ENCODE assay signal across 29 cellular contexts in the genomic region with DNA sequence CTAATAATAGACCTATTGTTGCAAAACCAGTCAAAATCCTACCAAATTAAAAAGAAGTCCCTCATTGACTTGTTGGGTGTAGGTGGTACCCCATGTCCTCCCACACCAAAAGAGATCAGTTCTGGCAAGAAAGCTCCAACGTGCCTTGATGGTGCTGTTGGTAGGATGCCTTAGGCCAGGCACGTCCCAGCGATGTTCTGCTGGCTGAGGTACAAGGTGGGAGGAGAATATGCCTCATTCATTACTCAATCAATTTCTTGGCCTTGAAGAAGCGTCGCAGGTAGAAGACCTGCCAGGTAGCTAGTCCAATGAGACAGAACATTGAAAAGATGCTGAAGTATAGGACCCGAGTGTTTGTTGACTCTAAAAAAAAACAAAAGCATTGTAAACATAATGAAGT. TPM values are rescaled to one million over a fixed set of nuclear protein-coding genes. Genes with fewer than 3 reads are reported as not detected.
DNase-seq lines count a peak whose midpoint lies in the region; ATAC-seq and TF ChIP-seq lines count a peak whose summit lies in the region.
"Had no signal": no experiment of that assay in that cellular context is flagged by ENCODE, and none has a peak within 500 bp of the region (broad histone marks: within the 10 kb centered on the region; RNA-seq: fewer than 3 reads in every experiment).

No MANE protein-coding gene starts in this region.

- WGBS in endodermal cell (ENCODE audit: insufficient coverage in 1 of 2, insufficient read length in 1 of 2), 2 experiments = 90 to 96% methylated on average over 1 to 6 of the region's 6 CpGs

- no peaks in the 10 kb centered on the region for H3K9me3 ChIP-seq in CD8-positive, alpha-beta T cell (ENCODE audit: low read length)
- H3K9me3 ChIP-seq in endodermal cell (ENCODE audit: control insufficient read depth, low read length) (peaks cover 18% of the 10 kb centered on the region), mucosa of stomach (ENCODE audit: control insufficient read depth, low read length) (no peaks in the 10 kb centered on the region)
- H3K9me3 ChIP-seq: left lung, sigmoid colon, SJCRH30, upper lobe of right lung had no signal

- H3K27ac Mint-ChIP-seq in CD8-positive, alpha-beta T cell = peak overlapping the region; percentile 16
- H3K27ac Mint-ChIP-seq in endodermal cell = peak overlapping the region; percentile 61
- H3K27ac Mint-ChIP-seq in chondrocyte (ENCODE audit: unreplicated experiment) = no peak overlapping the region
- H3K27ac Mint-ChIP-seq: activated CD4-positive, alpha-beta T cell treated with anti-CD3 and anti-CD28 coated beads, Interleukin-2, amount 10 ng/mL, durations not matched to agents 7 days and 5 days; activated CD8-positive, alpha-beta memory T cell treated with anti-CD3 and anti-CD28 coated beads, Interleukin-2, amount 10 ng/mL, durations not matched to agents 7 days and 5 days; activated naive CD4-positive, alpha-beta T cell treated with anti-CD3 and anti-CD28 coated beads for 36 hours had no signal

- no peaks in the 10 kb centered on the region for H3K27me3 Mint-ChIP-seq in CD8-positive, alpha-beta T cell (ENCODE audit: low read depth)
- no peaks in the 10 kb centered on the region for H3K27me3 Mint-ChIP-seq in endodermal cell (ENCODE audit: insufficient read depth)
- no peaks in the 10 kb centered on the region for H3K27me3 Mint-ChIP-seq in chondrocyte (ENCODE audit: low read depth)
- H3K27me3 Mint-ChIP-seq: activated CD4-positive, alpha-beta T cell treated with anti-CD3 and anti-CD28 coated beads, Interleukin-2, amount 10 ng/mL, durations not matched to agents 7 days and 5 days; activated CD8-positive, alpha-beta memory T cell treated with anti-CD3 and anti-CD28 coated beads, Interleukin-2, amount 10 ng/mL, durations not matched to agents 7 days and 5 days; naive thymus-derived CD8-positive, alpha-beta T cell had no signal

- no peak overlapping the region for H3K27ac ChIP-seq in CD8-positive, alpha-beta T cell (ENCODE audit: low read depth, low read length)
- H3K27ac ChIP-seq in RWPE1 (no peak overlapping the region), endodermal cell (ENCODE audit: low read depth, low read length) (no peak overlapping the region)
- H3K27ac ChIP-seq: C4-2B, left lung, sigmoid colon, SJCRH30, upper lobe of right lung had no signal

- CTCF ChIA-PET in CD8-positive, alpha-beta T cell (lab: Charles Lee) = interaction anchor here (0.6 to 22.7 kb wide), 6 partner anchors 12 to 354 kb away, joined by 3 to 473 read pairs (median 3); no protein-coding TSS in a partner anchor
- CTCF ChIA-PET in RWPE1 (lab: Yijun Ruan, JAX) = interaction anchor here (0.9 to 1.1 kb wide), 2 partner anchors 161 to 173 kb away, joined by 3 read pairs; no protein-coding TSS in a partner anchor

- no peaks in the 10 kb centered on the region for H3K9me3 Mint-ChIP-seq in CD8-positive, alpha-beta T cell
- H3K9me3 Mint-ChIP-seq in endodermal cell (peaks cover 16% of the 10 kb centered on the region), chondrocyte (ENCODE audit: low read depth) (no peaks in the 10 kb centered on the region)
- H3K9me3 Mint-ChIP-seq: activated CD4-positive, alpha-beta T cell treated with anti-CD3 and anti-CD28 coated beads, Interleukin-2, amount 10 ng/mL, durations not matched to agents 7 days and 5 days; activated naive CD4-positive, alpha-beta T cell treated with anti-CD3 and anti-CD28 coated beads for 36 hours; naive thymus-derived CD8-positive, alpha-beta T cell had no signal

- peaks cover 14% of the 10 kb centered on the region for H3K4me1 ChIP-seq in CD8-positive, alpha-beta T cell (ENCODE audit: insufficient read depth, low read length)
- H3K4me1 ChIP-seq in endodermal cell (ENCODE audit: control insufficient read depth, insufficient read depth, low read length) (no peaks in the 10 kb centered on the region), mucosa of stomach (ENCODE audit: control insufficient read depth, insufficient read depth, low read length) (peaks cover 27% of the 10 kb centered on the region)
- H3K4me1 ChIP-seq: SJCRH30 had no signal

- H3K36me3 ChIP-seq in CD8-positive, alpha-beta T cell (ENCODE audit: insufficient read depth, low read length) = peaks cover 16% of the 10 kb centered on the region
- H3K36me3 ChIP-seq in endodermal cell (ENCODE audit: control insufficient read depth, insufficient read depth, low read length) = peaks cover 54% of the 10 kb centered on the region
- no peaks in the 10 kb centered on the region for H3K36me3 ChIP-seq in mucosa of stomach (ENCODE audit: control insufficient read depth, insufficient read depth, low read length)

- no peaks in the 10 kb centered on the region for H3K27me3 ChIP-seq in CD8-positive, alpha-beta T cell (ENCODE audit: insufficient read depth, low read length)
- H3K27me3 ChIP-seq in endodermal cell (ENCODE audit: control insufficient read depth, insufficient read depth, low read length, poor library complexity, severe bottlenecking) (no peaks in the 10 kb centered on the region), mucosa of stomach (ENCODE audit: control insufficient read depth, insufficient read depth, low read length) (no peaks in the 10 kb centered on the region)
- H3K27me3 ChIP-seq: left lung, sigmoid colon, SJCRH30, upper lobe of right lung had no signal

- no peak overlapping the region for H3K4me3 ChIP-seq in CD8-positive, alpha-beta T cell (ENCODE audit: low read depth, low read length)
- H3K4me3 ChIP-seq in endodermal cell (ENCODE audit: low read length) (no peak overlapping the region), mucosa of stomach (ENCODE audit: low read length) (no peak overlapping the region)
- H3K4me3 ChIP-seq: left lung, sigmoid colon, SJCRH30, upper lobe of right lung had no signal

- H3K9ac ChIP-seq in endodermal cell (ENCODE audit: extremely low read depth, low read length, poor library complexity, severe bottlenecking) = no peak overlapping the region
- peak overlapping the region; percentile 25 for H3K9ac ChIP-seq in mucosa of stomach (ENCODE audit: low read length)

- no peak for ATAC-seq in CD8-positive, alpha-beta T cell
- ATAC-seq: activated CD8-positive, alpha-beta memory T cell treated with anti-CD3 and anti-CD28 coated beads, Interleukin-2, amount 10 ng/mL, durations not matched to agents 7 days and 5 days; activated T-cell treated with anti-CD3 and anti-CD28 coated beads, Interleukin-2, amount 50 U/mL, for 72 hours; HCT116; left lung; naive thymus-derived CD8-positive, alpha-beta T cell had no signal

- no peak for TF ChIP-seq CTCF in CD8-positive, alpha-beta T cell (IDR thresholded peaks at IDR 0.05)
- TF ChIP-seq CTCF in RWPE1 (conservative IDR thresholded peaks at IDR 0.05; ENCODE audit: low read depth) (no peak), endodermal cell (conservative IDR thresholded peaks at IDR 0.05) (no peak), chondrocyte (IDR thresholded peaks at IDR 0.05) (no peak)

- no peak overlapping the region for H3K4me3 Mint-ChIP-seq in CD8-positive, alpha-beta T cell
- H3K4me3 Mint-ChIP-seq in endodermal cell = no peak overlapping the region
- H3K4me3 Mint-ChIP-seq in chondrocyte (ENCODE audit: unreplicated experiment) = no peak overlapping the region
- H3K4me3 Mint-ChIP-seq: activated CD4-positive, alpha-beta T cell treated with anti-CD3 and anti-CD28 coated beads, Interleukin-2, amount 10 ng/mL, durations not matched to agents 7 days and 5 days; activated CD8-positive, alpha-beta memory T cell treated with anti-CD3 and anti-CD28 coated beads, Interleukin-2, amount 10 ng/mL, durations not matched to agents 7 days and 5 days; activated naive CD4-positive, alpha-beta T cell treated with anti-CD3 and anti-CD28 coated beads for 36 hours; activated T-cell treated with anti-CD3 and anti-CD28 coated beads, Interleukin-2, amount 50 U/mL, for 72 hours; naive thymus-derived CD8-positive, alpha-beta T cell had no signal

- intact Hi-C loops in CD8-positive, alpha-beta T cell (cut with DNase I, micrococcal nuclease) = loop anchor here (5.0 to 10.0 kb wide), 3 partner anchors 98 to 430 kb away; no protein-coding TSS in a partner anchor

- DNase-seq in CD8-positive, alpha-beta T cell = no peak
- peak; percentile 16 for DNase-seq in RWPE1 (ENCODE audit: low spot score)
- no peak for DNase-seq in endodermal cell
- DNase-seq in medulla oblongata (ENCODE audit: extremely low spot score) = no peak
- DNase-seq in NCI-H510A treated with DMSO at 0.1 percent for 48 hours (lab: John Stamatoyannopoulos, UW) = no peak
- no peak for DNase-seq in chondrocyte (ENCODE audit: low spot score)
- DNase-seq in D341Med (ENCODE audit: low spot score) = no peak
- DNase-seq: activated CD4-positive, alpha-beta T cell treated with anti-CD3 and anti-CD28 coated beads, Interleukin-2, amount 10 ng/mL, durations not matched to agents 7 days and 5 days; activated CD8-positive, alpha-beta memory T cell treated with anti-CD3 and anti-CD28 coated beads, Interleukin-2, amount 10 ng/mL, durations not matched to agents 7 days and 5 days; activated naive CD4-positive, alpha-beta T cell treated with anti-CD3 and anti-CD28 coated beads for 36 hours; activated T-cell treated with anti-CD3 and anti-CD28 coated beads, Interleukin-2, amount 50 U/mL, for 72 hours; amygdala; Calu3; Kasumi-1; left lung; naive thymus-derived CD8-positive, alpha-beta T cell; NCI-H1436; NCI-H2107; NCI-H446 treated with DMSO at 0.1 percent for 48 hours; NCI-H82; occipital lobe; sigmoid colon; SJCRH30; stimulated activated CD4-positive, alpha-beta T cell treated with anti-CD3 and anti-CD28 coated beads, Interleukin-12 subunit alpha, Interleukin-12 subunit beta, amount 100 ng/mL, for 4 hours; stimulated activated CD4-positive, alpha-beta T cell treated with anti-CD3 and anti-CD28 coated beads, Interleukin-4, amount 100 ng/mL, for 24 hours; upper lobe of right lung had no signal

- POLR2A ChIA-PET in CD8-positive, alpha-beta T cell (lab: Charles Lee) = no interaction called here
- POLR2A ChIA-PET in RWPE1 (lab: Yijun Ruan, JAX; ENCODE audit: low non-redundant PET) = no interaction called here

- peaks cover 45% of the 10 kb centered on the region for H3K36me3 Mint-ChIP-seq in CD8-positive, alpha-beta T cell
- H3K36me3 Mint-ChIP-seq in endodermal cell (ENCODE audit: low read depth) = peaks cover 45% of the 10 kb centered on the region
- peaks cover 23% of the 10 kb centered on the region for H3K36me3 Mint-ChIP-seq in chondrocyte (ENCODE audit: low read depth)

- peaks cover 25% of the 10 kb centered on the region for H3K4me1 Mint-ChIP-seq in CD8-positive, alpha-beta T cell (ENCODE audit: low read depth)
- H3K4me1 Mint-ChIP-seq in endodermal cell (peaks cover 3% of the 10 kb centered on the region), chondrocyte (ENCODE audit: low read depth) (peaks cover 25% of the 10 kb centered on the region)

RNA-seq across cellular contexts. Expression of gene NEK9, which starts 7.8 kb away (rescaled TPM):
- 10 to 100 TPM; 40.7 to 42.9 TPM for total RNA-seq in CD8-positive, alpha-beta T cell
- 10 to 100 TPM; 74.1 to 97.5 TPM for total RNA-seq in endodermal cell
- 74.8 TPM for polyA plus RNA-seq in endodermal cell (2013, experiment 1 of 2)
- polyA plus RNA-seq in endodermal cell (2013, experiment 2 of 2) = 60.7 TPM
- 63.3 to 109 TPM (median 65.4 TPM) in 3 replicates for total RNA-seq in chondrocyte

RNA-seq across cellular contexts. Expression of gene TMED10, which starts 41.8 kb away (rescaled TPM):
- total RNA-seq in CD8-positive, alpha-beta T cell = 100 to 1,000 TPM; 126 to 129 TPM
- total RNA-seq in endodermal cell (100 to 1,000 TPM; 264 to 267 TPM), chondrocyte (345 to 455 TPM (median 361 TPM) in 3 replicates)
- 134 TPM for polyA plus RNA-seq in endodermal cell (2013, experiment 1 of 2)
- polyA plus RNA-seq in endodermal cell (2013, experiment 2 of 2) = 118 TPM
